In the genomic region with DNA sequence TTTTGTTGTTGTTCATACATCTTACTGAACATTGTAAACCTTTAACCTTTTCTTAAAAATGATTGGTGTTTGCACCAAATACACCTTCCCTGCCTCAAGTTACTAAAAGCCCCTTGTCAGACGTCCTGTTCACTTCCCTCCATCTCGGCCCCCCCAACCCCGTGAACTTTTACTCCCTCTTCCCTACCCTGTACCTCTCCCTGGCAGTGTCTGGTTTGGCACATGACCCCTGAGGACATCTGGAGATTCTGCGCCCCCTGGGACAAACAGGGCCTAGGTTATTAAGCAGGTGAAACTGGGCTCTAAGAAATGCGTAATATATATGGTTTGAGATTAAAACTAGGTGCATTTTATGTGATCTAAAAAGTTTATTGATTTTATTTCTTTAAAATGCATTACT, we compare ENCODE assay signal across 8 cellular contexts. TPM values are rescaled to one million over a fixed set of nuclear protein-coding genes. Genes with fewer than 3 reads are reported as not detected.
A peak's percentile ranks its signal among the peaks of the same experiment; 100 is the strongest.
DNase-seq lines count a peak whose midpoint lies in the region; ATAC-seq, FAIRE-seq and TF ChIP-seq lines count a peak whose summit lies in the region.

No MANE protein-coding gene starts in this region.

- FAIRE-seq in A549 (lab: Jason Lieb, UNC): no peak

- H3K4me1 ChIP-seq in A549 (peaks cover 55% of the 10 kb centered on the region), HUES48 (ENCODE audit: control insufficient read depth, insufficient read depth, low read length) (peaks cover 16% of the 10 kb centered on the region), mucosa of rectum (ENCODE audit: control insufficient read depth in 2 of 2, insufficient read depth in 2 of 2, low read length in 2 of 2) (peaks cover 19 to 26% of the 10 kb centered on the region in 2 donors)

- intact Hi-C loops in MCF 10A (cut with micrococcal nuclease): loop anchor here (5.0 kb wide), 2 partner anchors 45 to 80 kb away; partner anchors contain the start of gene BNIP3

- WGBS in A549 (ENCODE audit: missing lambda C conversion rate): 38% methylated on average over 5 of the region's 5 CpGs

- no peak for TF ChIP-seq CTCF in A549 (IDR thresholded peaks at IDR 0.05)
- no peak for TF ChIP-seq CTCF in MCF 10A (IDR thresholded peaks at IDR 0.05; ENCODE audit: unreplicated experiment)

- TF ChIP-seq EP300 in A549 (IDR thresholded peaks at IDR 0.05): no peak

- no peak for TF ChIP-seq RAD21 in A549 (conservative IDR thresholded peaks at IDR 0.05 in 1 of 2, IDR thresholded peaks at IDR 0.05 in 1 of 2)

- H3K27me3 Mint-ChIP-seq in MCF 10A (ENCODE audit: insufficient read depth, unreplicated experiment): peaks cover 18% of the 10 kb centered on the region

- H3K4me3 ChIP-seq in A549 (peak overlapping the region; percentile 98), HUES48 (ENCODE audit: low read depth, low read length) (peak overlapping the region; percentile 78), mucosa of rectum (ENCODE audit: low read length in 2 of 2) (peak overlapping the region; percentile 72 to 85)

- H3K36me3 ChIP-seq in HUES48 (ENCODE audit: control insufficient read depth, insufficient read depth, low read length) (peaks cover 16% of the 10 kb centered on the region), mucosa of rectum (ENCODE audit: control insufficient read depth in 2 of 2, insufficient read depth in 2 of 2, low read length in 2 of 2) (peaks cover 2 to 10% of the 10 kb centered on the region in 2 donors)

- ATAC-seq in A549 (no peak), esophagus mucosa (no peak)

- H3K27me3 ChIP-seq in HUES48 (ENCODE audit: control insufficient read depth, insufficient read depth, low read length) (no peaks in the 10 kb centered on the region), mucosa of rectum (ENCODE audit: control insufficient read depth in 2 of 2, insufficient read depth in 2 of 2, low read length in 2 of 2) (peaks cover 5 to 10% of the 10 kb centered on the region in 2 donors)

- no peak overlapping the region for H3K9ac ChIP-seq in HUES48 (ENCODE audit: low read depth, low read length)
- H3K9ac ChIP-seq in mucosa of rectum (ENCODE audit: low read depth in 1 of 2, low read length in 2 of 2): peak overlapping the region; percentile 86 to 88

- CTCF ChIA-PET in A549 (lab: Yijun Ruan, JAX) (interaction anchor here (0.7 to 1.8 kb wide), 4 partner anchors 10 to 121 kb away, joined by 3 to 9 read pairs (median 4); no protein-coding TSS in a partner anchor), MCF 10A (lab: Yijun Ruan, JAX) (interaction anchor here (0.9 to 1.8 kb wide), 2 partner anchors 17 to 120 kb away, joined by 4 to 5 read pairs; no protein-coding TSS in a partner anchor)

- H3K4me1 Mint-ChIP-seq in MCF 10A (ENCODE audit: insufficient read depth, unreplicated experiment): peaks cover 24% of the 10 kb centered on the region

- H3K36me3 Mint-ChIP-seq in MCF 10A (ENCODE audit: insufficient read depth, unreplicated experiment): peaks cover 12% of the 10 kb centered on the region

- H3K9me3 Mint-ChIP-seq in MCF 10A (ENCODE audit: unreplicated experiment): no peaks in the 10 kb centered on the region

- peak overlapping the region; percentile 85 for H3K27ac Mint-ChIP-seq in MCF 10A (ENCODE audit: low read depth, unreplicated experiment)

- POLR2A ChIA-PET in A549 (lab: Yijun Ruan, JAX): interaction anchor here (1.2 kb wide), 1 partner anchor 16 kb away, joined by 4 read pairs; no protein-coding TSS in a partner anchor
- POLR2A ChIA-PET in MCF 10A (lab: Yijun Ruan, JAX): interaction anchor here (0.7 to 3.6 kb wide), 9 partner anchors 10 to 121 kb away, joined by 3 to 20 read pairs (median 4); partner anchors contain the start of gene BNIP3

- no peak for DNase-seq in A549 (ENCODE audit: low read depth in 1 of 2, low spot score in 1 of 2)
- DNase-seq in MCF 10A (ENCODE audit: unreplicated experiment): no peak
- DNase-seq in NCI-H2081 (lab: John Stamatoyannopoulos, UW): no peak
- DNase-seq in GOT3 (lab: John Stamatoyannopoulos, UW): no peak
- DNase-seq in A172 (ENCODE audit: low spot score): no peak

- peak overlapping the region; percentile 78 for H3K4me2 ChIP-seq in A549

- peak overlapping the region; percentile 84 for H3K4me3 Mint-ChIP-seq in MCF 10A (ENCODE audit: unreplicated experiment)

- no peak for TF ChIP-seq POLR2A in A549 (IDR thresholded peaks at IDR 0.05; ENCODE audit: low read length)

- BruUV-seq in MCF 10A (replicated peaks; lab: Mats Ljungman, UMichigan): no TSS peak

- no peaks in the 10 kb centered on the region for H3K9me3 ChIP-seq in A549
- no peaks in the 10 kb centered on the region for H3K9me3 ChIP-seq in HUES48 (ENCODE audit: control insufficient read depth, insufficient read depth, low read length)
- H3K9me3 ChIP-seq in mucosa of rectum (ENCODE audit: control insufficient read depth in 2 of 2, low read length in 2 of 2): no peaks in the 10 kb centered on the region

- H3K27ac ChIP-seq in A549 (peak overlapping the region; percentile 97 to 98; a peak in 5 of 6 replicates), HUES48 (ENCODE audit: low read depth, low read length) (no peak overlapping the region), mucosa of rectum (ENCODE audit: low read depth in 2 of 2, low read length in 2 of 2) (peak overlapping the region in 1 of 2 donors; percentile 91)

TF ChIP-seq in A549, 52 proteins besides CTCF, POLR2A, EP300 and RAD21 (continues in another document):
- TF ChIP-seq HOXA7 (CRISPR knock-in tag; IDR thresholded peaks at IDR 0.05) (no peak), RNF2 (IDR thresholded peaks at IDR 0.05; ENCODE audit: borderline replicate concordance, low read depth) (no peak), EHMT2 (IDR thresholded peaks at IDR 0.05; ENCODE audit: low read depth) (no peak), CHD4 (IDR thresholded peaks at IDR 0.05; ENCODE audit: borderline replicate concordance) (no peak), ZFP36 (IDR thresholded peaks at IDR 0.05; ENCODE audit: borderline replicate concordance, partially characterized antibody) (no peak), POLR2AphosphoS2 (conservative IDR thresholded peaks at IDR 0.05; ENCODE audit: low read length) (no peak), SMC3 (IDR thresholded peaks at IDR 0.05) (no peak), HEYL (CRISPR knock-in tag; IDR thresholded peaks at IDR 0.05) (no peak), NR3C1 (IDR thresholded peaks at IDR 0.05) (no peak), ESRRA (IDR thresholded peaks at IDR 0.05; ENCODE audit: borderline replicate concordance, low read length) (no peak), FOSL2 (IDR thresholded peaks at IDR 0.05) (no peak), FOSL2 (CRISPR knock-in tag; IDR thresholded peaks at IDR 0.05) (no peak), MAZ (IDR thresholded peaks at IDR 0.05; ENCODE audit: borderline replicate concordance, low read depth, low read length) (no peak)
- TF ChIP-seq, protein P1, sequence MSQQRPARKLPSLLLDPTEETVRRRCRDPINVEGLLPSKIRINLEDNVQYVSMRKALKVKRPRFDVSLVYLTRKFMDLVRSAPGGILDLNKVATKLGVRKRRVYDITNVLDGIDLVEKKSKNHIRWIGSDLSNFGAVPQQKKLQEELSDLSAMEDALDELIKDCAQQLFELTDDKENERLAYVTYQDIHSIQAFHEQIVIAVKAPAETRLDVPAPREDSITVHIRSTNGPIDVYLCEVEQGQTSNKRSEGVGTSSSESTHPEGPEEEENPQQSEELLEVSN (IDR thresholded peaks at IDR 0.05; ENCODE audit: borderline replicate concordance, low read depth): no peak
- TF ChIP-seq, protein P2, sequence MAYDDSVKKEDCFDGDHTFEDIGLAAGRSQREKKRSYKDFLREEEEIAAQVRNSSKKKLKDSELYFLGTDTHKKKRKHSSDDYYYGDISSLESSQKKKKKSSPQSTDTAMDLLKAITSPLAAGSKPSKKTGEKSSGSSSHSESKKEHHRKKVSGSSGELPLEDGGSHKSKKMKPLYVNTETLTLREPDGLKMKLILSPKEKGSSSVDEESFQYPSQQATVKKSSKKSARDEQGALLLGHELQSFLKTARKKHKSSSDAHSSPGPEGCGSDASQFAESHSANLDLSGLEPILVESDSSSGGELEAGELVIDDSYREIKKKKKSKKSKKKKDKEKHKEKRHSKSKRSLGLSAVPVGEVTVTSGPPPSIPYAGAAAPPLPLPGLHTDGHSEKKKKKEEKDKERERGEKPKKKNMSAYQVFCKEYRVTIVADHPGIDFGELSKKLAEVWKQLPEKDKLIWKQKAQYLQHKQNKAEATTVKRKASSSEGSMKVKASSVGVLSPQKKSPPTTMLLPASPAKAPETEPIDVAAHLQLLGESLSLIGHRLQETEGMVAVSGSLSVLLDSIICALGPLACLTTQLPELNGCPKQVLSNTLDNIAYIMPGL (CRISPR knock-in tag; IDR thresholded peaks at IDR 0.05; ENCODE audit: borderline replicate concordance): no peak
- TF ChIP-seq, protein P3, sequence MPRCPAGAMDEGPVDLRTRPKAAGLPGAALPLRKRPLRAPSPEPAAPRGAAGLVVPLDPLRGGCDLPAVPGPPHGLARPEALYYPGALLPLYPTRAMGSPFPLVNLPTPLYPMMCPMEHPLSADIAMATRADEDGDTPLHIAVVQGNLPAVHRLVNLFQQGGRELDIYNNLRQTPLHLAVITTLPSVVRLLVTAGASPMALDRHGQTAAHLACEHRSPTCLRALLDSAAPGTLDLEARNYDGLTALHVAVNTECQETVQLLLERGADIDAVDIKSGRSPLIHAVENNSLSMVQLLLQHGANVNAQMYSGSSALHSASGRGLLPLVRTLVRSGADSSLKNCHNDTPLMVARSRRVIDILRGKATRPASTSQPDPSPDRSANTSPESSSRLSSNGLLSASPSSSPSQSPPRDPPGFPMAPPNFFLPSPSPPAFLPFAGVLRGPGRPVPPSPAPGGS (IDR thresholded peaks at IDR 0.05): no peak

RNA-seq across cellular contexts. Expression of gene PPP2R2D, which starts 1.4 kb away (rescaled TPM):
- polyA plus RNA-seq in A549 (2011; rRNA removed) (31.1 and 36.0 TPM in 2 replicates), A549 (2017; fragmentation: RNase III; extraction: RNeasy Plus Mini Kit Qiagen cat#74134 plus additional on column Dnase treatment) (23.1 to 23.9 TPM (median 23.3 TPM) in 3 replicates)
- 28.4 and 29.8 TPM in 2 replicates for polyA plus RNA-seq in A549 (2012; cell fraction: cytosol; rRNA removed)
- 32.4 and 39.2 TPM in 2 replicates for polyA plus RNA-seq in A549 (2012; cell fraction: nucleus; rRNA removed)
- polyA minus RNA-seq in A549 (2011; rRNA and poly(A)+ RNA removed): 37.4 and 43.9 TPM in 2 replicates
- total RNA-seq in MCF 10A (2022) (34.9 and 35.5 TPM in 2 replicates), esophagus mucosa (14.1 TPM)
- 21.3 and 22.7 TPM in 2 replicates for total RNA-seq in A172 (2014; rRNA removed; shearing (Covaris generic))
